ENCODE assay signal across 1 cellular context in genomic region chr4:123304151-123305021, GRCh38.
TF ChIP-seq lines count a peak whose summit lies in the region.

No MANE protein-coding gene starts in this region.

TF ChIP-seq in WTC11, 78 proteins besides CTCF, POLR2A, EP300 and RAD21 (continued from another document):
- TF ChIP-seq ZNF532 (CRISPR knock-in tag; IDR thresholded peaks at IDR 0.05; ENCODE audit: borderline replicate concordance) (peak; percentile 7; the same call in 1 of the 2 replicates), CBFB (CRISPR knock-in tag; IDR thresholded peaks at IDR 0.05; ENCODE audit: low read depth) (0 out of 2 replicates have a peak, but pooled peaks have one; percentile 83), ETV6 (CRISPR knock-in tag; IDR thresholded peaks at IDR 0.05) (peak; percentile 88; the same call in 1 of the 2 replicates), EMX1 (CRISPR knock-in tag; IDR thresholded peaks at IDR 0.05) (no peak), NFATC4 (CRISPR knock-in tag; IDR thresholded peaks at IDR 0.05) (no peak), TEAD1 (CRISPR knock-in tag; IDR thresholded peaks at IDR 0.05) (peak; percentile 91; the same call in 1 of the 2 replicates), USF1 (CRISPR knock-in tag; IDR thresholded peaks at IDR 0.05) (no peak), ZBTB21 (CRISPR knock-in tag; IDR thresholded peaks at IDR 0.05; ENCODE audit: borderline replicate concordance) (peak; percentile 87), FOXP4 (CRISPR knock-in tag; IDR thresholded peaks at IDR 0.05) (peak; percentile 86), MAX (CRISPR knock-in tag; IDR thresholded peaks at IDR 0.05) (peak; percentile 87), ARID4B (CRISPR knock-in tag; IDR thresholded peaks at IDR 0.05; ENCODE audit: borderline replicate concordance) (peak; percentile 71; the same call in 1 of the 2 replicates), JAZF1 (CRISPR knock-in tag; IDR thresholded peaks at IDR 0.05) (no peak), FOXP1 (CRISPR knock-in tag; IDR thresholded peaks at IDR 0.05; ENCODE audit: borderline replicate concordance) (peak; percentile 87; the same call in 1 of the 2 replicates), NFE2L1 (CRISPR knock-in tag; IDR thresholded peaks at IDR 0.05) (peak; percentile 48; the same call in 1 of the 2 replicates), RORB (CRISPR knock-in tag; IDR thresholded peaks at IDR 0.05) (no peak), ZBTB43 (CRISPR knock-in tag; IDR thresholded peaks at IDR 0.05) (peak; percentile 92), ZNF263 (CRISPR knock-in tag; IDR thresholded peaks at IDR 0.05; ENCODE audit: low read depth) (no peak), IRF1 (CRISPR knock-in tag; IDR thresholded peaks at IDR 0.05) (no peak), SP1 (CRISPR knock-in tag; conservative IDR thresholded peaks at IDR 0.05) (peak; percentile 84), FOXJ3 (CRISPR knock-in tag; IDR thresholded peaks at IDR 0.05; ENCODE audit: borderline replicate concordance) (0 out of 2 replicates have a peak, but pooled peaks have one; percentile 54), SMAD3 (CRISPR knock-in tag; IDR thresholded peaks at IDR 0.05; ENCODE audit: borderline replicate concordance) (peak; percentile 86; the same call in 1 of the 2 replicates), NR2C2 (CRISPR knock-in tag; IDR thresholded peaks at IDR 0.05) (no peak), FOXK1 (CRISPR knock-in tag; IDR thresholded peaks at IDR 0.05) (peak; percentile 83), AFF4 (CRISPR knock-in tag; IDR thresholded peaks at IDR 0.05; ENCODE audit: borderline replicate concordance) (peak; percentile 40; the same call in 1 of the 2 replicates), GTF2I (CRISPR knock-in tag; conservative IDR thresholded peaks at IDR 0.05) (0 out of 2 replicates have a peak, but pooled peaks have one; percentile 50)
- TF ChIP-seq, protein P1, sequence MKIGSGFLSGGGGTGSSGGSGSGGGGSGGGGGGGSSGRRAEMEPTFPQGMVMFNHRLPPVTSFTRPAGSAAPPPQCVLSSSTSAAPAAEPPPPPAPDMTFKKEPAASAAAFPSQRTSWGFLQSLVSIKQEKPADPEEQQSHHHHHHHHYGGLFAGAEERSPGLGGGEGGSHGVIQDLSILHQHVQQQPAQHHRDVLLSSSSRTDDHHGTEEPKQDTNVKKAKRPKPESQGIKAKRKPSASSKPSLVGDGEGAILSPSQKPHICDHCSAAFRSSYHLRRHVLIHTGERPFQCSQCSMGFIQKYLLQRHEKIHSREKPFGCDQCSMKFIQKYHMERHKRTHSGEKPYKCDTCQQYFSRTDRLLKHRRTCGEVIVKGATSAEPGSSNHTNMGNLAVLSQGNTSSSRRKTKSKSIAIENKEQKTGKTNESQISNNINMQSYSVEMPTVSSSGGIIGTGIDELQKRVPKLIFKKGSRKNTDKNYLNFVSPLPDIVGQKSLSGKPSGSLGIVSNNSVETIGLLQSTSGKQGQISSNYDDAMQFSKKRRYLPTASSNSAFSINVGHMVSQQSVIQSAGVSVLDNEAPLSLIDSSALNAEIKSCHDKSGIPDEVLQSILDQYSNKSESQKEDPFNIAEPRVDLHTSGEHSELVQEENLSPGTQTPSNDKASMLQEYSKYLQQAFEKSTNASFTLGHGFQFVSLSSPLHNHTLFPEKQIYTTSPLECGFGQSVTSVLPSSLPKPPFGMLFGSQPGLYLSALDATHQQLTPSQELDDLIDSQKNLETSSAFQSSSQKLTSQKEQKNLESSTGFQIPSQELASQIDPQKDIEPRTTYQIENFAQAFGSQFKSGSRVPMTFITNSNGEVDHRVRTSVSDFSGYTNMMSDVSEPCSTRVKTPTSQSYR (CRISPR knock-in tag; IDR thresholded peaks at IDR 0.05), result peak; percentile 85; the same call in 1 of the 2 replicates
- TF ChIP-seq, protein P2, sequence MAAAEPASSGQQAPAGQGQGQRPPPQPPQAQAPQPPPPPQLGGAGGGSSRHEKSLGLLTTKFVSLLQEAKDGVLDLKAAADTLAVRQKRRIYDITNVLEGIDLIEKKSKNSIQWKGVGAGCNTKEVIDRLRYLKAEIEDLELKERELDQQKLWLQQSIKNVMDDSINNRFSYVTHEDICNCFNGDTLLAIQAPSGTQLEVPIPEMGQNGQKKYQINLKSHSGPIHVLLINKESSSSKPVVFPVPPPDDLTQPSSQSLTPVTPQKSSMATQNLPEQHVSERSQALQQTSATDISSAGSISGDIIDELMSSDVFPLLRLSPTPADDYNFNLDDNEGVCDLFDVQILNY (CRISPR knock-in tag; IDR thresholded peaks at IDR 0.05), result no peak
- TF ChIP-seq, protein P3, sequence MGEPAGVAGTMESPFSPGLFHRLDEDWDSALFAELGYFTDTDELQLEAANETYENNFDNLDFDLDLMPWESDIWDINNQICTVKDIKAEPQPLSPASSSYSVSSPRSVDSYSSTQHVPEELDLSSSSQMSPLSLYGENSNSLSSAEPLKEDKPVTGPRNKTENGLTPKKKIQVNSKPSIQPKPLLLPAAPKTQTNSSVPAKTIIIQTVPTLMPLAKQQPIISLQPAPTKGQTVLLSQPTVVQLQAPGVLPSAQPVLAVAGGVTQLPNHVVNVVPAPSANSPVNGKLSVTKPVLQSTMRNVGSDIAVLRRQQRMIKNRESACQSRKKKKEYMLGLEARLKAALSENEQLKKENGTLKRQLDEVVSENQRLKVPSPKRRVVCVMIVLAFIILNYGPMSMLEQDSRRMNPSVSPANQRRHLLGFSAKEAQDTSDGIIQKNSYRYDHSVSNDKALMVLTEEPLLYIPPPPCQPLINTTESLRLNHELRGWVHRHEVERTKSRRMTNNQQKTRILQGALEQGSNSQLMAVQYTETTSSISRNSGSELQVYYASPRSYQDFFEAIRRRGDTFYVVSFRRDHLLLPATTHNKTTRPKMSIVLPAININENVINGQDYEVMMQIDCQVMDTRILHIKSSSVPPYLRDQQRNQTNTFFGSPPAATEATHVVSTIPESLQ (CRISPR knock-in tag; IDR thresholded peaks at IDR 0.05), result no peak
